Comparison of ENCODE assay signal across 9 cellular contexts in the genomic region with DNA sequence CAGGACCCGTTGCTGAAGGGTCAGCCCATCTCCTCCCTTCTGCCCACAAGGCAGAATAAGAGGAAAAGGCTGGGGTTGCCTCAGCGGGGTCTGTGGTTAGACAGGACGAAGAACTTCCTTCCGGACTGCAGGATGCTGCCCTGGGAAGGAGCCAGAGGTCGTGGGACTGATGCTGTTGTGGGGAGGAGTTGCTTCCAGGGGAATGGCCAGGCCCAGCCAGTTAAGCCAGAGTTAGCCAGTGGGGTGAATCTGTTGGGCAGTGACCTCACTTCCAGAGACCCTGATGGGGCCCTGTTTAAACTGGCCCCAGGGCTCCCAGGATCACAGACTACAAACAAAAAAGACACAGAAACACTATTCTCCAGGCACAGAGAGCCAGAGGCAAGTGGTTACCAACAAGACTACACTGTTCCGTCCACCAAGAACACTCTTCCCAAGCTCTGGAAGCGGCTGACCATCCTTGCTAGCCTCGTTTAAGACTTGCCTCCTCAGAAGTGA. TPM values are rescaled to one million over a fixed set of nuclear protein-coding genes. Genes with fewer than 3 reads are reported as not detected.
DNase-seq lines count a peak whose midpoint lies in the region; ATAC-seq and TF ChIP-seq lines count a peak whose summit lies in the region.
"Had no signal": no experiment of that assay in that cellular context is flagged by ENCODE, and none has a peak within 500 bp of the region (broad histone marks: within the 10 kb centered on the region; RNA-seq: fewer than 3 reads in every experiment).

No MANE protein-coding gene starts in this region.

- no peak overlapping the region for H4K12ac ChIP-seq in trophoblast cell (ENCODE audit: low read depth, low read length)

- H3K18ac ChIP-seq in trophoblast cell (ENCODE audit: low read length) = no peak overlapping the region

- no peak overlapping the region for H3K9ac ChIP-seq in trophoblast cell (ENCODE audit: low read length)

- peaks cover 2% of the 10 kb centered on the region for H3K9me3 ChIP-seq in trophoblast cell (ENCODE audit: insufficient read depth, low read depth, low read length)

- no peaks in the 10 kb centered on the region for H3K27me3 Mint-ChIP-seq in T-cell

- no peak overlapping the region for H3K4ac ChIP-seq in trophoblast cell (ENCODE audit: low read depth, low read length)

- no peak overlapping the region for H2AFZ ChIP-seq in trophoblast cell (ENCODE audit: insufficient read depth, low read length, poor library complexity)

- POLR2A ChIA-PET in T-cell (lab: Charles Lee) = no interaction called here

- H3K36me3 Mint-ChIP-seq in T-cell = no peaks in the 10 kb centered on the region

- peaks cover 54 to 71% (median 67%) of the 10 kb centered on the region in 3 donors for H3K4me1 Mint-ChIP-seq in T-cell

- WGBS in trophoblast cell (ENCODE audit: extremely low coverage, insufficient coverage, insufficient read length) = no CpG with 5 or more reads among the region's 8 CpGs

- peaks cover 17 to 27% of the 10 kb centered on the region in 2 experiments for H3K4me1 ChIP-seq in trophoblast cell (ENCODE audit: control insufficient read depth in 1 of 2, insufficient read depth in 2 of 2, low read length in 2 of 2)

- H3K27ac Mint-ChIP-seq in T-cell = peak overlapping the region; percentile 69 to 80

- CTCF ChIA-PET in T-cell (lab: Charles Lee) = no interaction called here

- H2BK12ac ChIP-seq in trophoblast cell (ENCODE audit: low read length) = no peak overlapping the region

- ATAC-seq in T-cell (replicated peaks in 1 of 4) (no peak), HG02870 (IDR thresholded peaks at IDR 0.05; ENCODE audit: unreplicated experiment) (no peak), HG03565 (IDR thresholded peaks at IDR 0.05; ENCODE audit: unreplicated experiment) (no peak)

- H3K79me2 ChIP-seq in trophoblast cell (ENCODE audit: control insufficient read depth, insufficient read depth, low read length, poor library complexity) = peaks cover 5% of the 10 kb centered on the region

- H2BK120ac ChIP-seq in trophoblast cell (ENCODE audit: insufficient read depth, low read length, poor library complexity) = no peak overlapping the region

- no peak overlapping the region for H3K14ac ChIP-seq in trophoblast cell (ENCODE audit: low read length)

- no peak overlapping the region for H4K8ac ChIP-seq in trophoblast cell (ENCODE audit: low read depth, low read length)

- no peak overlapping the region for H3K4me3 ChIP-seq in fibroblast of pulmonary artery (replicated peaks; ENCODE audit: low read depth, low read length)
- no peak overlapping the region for H3K4me3 ChIP-seq in trophoblast cell (ENCODE audit: low read depth, low read length)

- no peaks in the 10 kb centered on the region for H3K36me3 ChIP-seq in trophoblast cell (ENCODE audit: control insufficient read depth in 1 of 2, insufficient read depth in 2 of 2, low read length in 2 of 2)

- no peak overlapping the region for H3K23ac ChIP-seq in trophoblast cell (ENCODE audit: low read length)

- peak overlapping the region; percentile 20 for H3K27ac ChIP-seq in trophoblast cell (ENCODE audit: low read depth, low read length)

- no peak for TF ChIP-seq CTCF in fibroblast of pulmonary artery (IDR thresholded peaks at IDR 0.05; ENCODE audit: low read length, missing control alignments)

- H4K91ac ChIP-seq in trophoblast cell (ENCODE audit: low read depth, low read length) = no peak overlapping the region

- DNase-seq in HCEC 1CT (peak; percentile 84), T-cell (no peak), fibroblast of pulmonary artery (ENCODE audit: low read depth) (peak; percentile 94), trophoblast cell (no peak), kidney glomerular epithelial cell (lab: John Stamatoyannopoulos, UW) (no peak), OCI-M2 (lab: John Stamatoyannopoulos, UW; ENCODE audit: unreplicated experiment) (no peak)
- DNase-seq: activated T-cell treated with anti-CD3 and anti-CD28 coated beads for 4 hours had no signal

- no peak overlapping the region for H2AK5ac ChIP-seq in trophoblast cell (ENCODE audit: low read length)

- H2BK5ac ChIP-seq in trophoblast cell (ENCODE audit: low read depth, low read length, poor library complexity) = no peak overlapping the region

- H3K4me3 Mint-ChIP-seq in T-cell = peak overlapping the region in 2 of 3 donors; percentile 6 to 70

- no peaks in the 10 kb centered on the region for H3K9me3 Mint-ChIP-seq in T-cell

- no peaks in the 10 kb centered on the region for H3K27me3 ChIP-seq in trophoblast cell (ENCODE audit: insufficient read depth, low read length)

- H3K4me2 ChIP-seq in trophoblast cell (ENCODE audit: low read length) = no peak overlapping the region

- H3K79me1 ChIP-seq in trophoblast cell (ENCODE audit: low read length) = peaks cover 9% of the 10 kb centered on the region

RNA-seq across cellular contexts. Expression of a gene that starts 13.0 kb away (rescaled TPM):
- total RNA-seq in T-cell = 10 to 100 TPM; 27.0 to 43.0 (median 32.0) TPM
- 5.0 and 5.5 TPM in 2 replicates for polyA plus RNA-seq in trophoblast cell (2013)

RNA-seq across cellular contexts. Expression of a gene that starts 13.1 kb away (rescaled TPM):
- 1 to 10 TPM in 3 of 5 donors, under 1 TPM in 1, not detected in 1; 0.65 to 4.3 (median 2.3) TPM for total RNA-seq in T-cell
- 0.61 and 0.67 TPM in 2 replicates for polyA plus RNA-seq in trophoblast cell (2013)

RNA-seq across cellular contexts. Expression of a gene that starts 13.2 kb away (rescaled TPM):
- total RNA-seq in T-cell = 10 to 100 TPM; 28.1 to 46.5 (median 41.4) TPM
- 437 and 455 TPM in 2 replicates for polyA plus RNA-seq in trophoblast cell (2013)

RNA-seq across cellular contexts. Expression of a gene that starts 45.0 kb away (rescaled TPM):
- 100 to 1,000 TPM in 3 of 5 donors, 10 to 100 TPM in 2; 93.4 to 190 (median 105) TPM for total RNA-seq in T-cell
- 41.3 and 43.8 TPM in 2 replicates for polyA plus RNA-seq in trophoblast cell (2013)

RNA-seq across cellular contexts. Expression of a gene that starts 57.4 kb away (rescaled TPM):
- total RNA-seq in T-cell = 100 to 1,000 TPM; 117 to 153 (median 142) TPM
- 58.2 and 60.3 TPM in 2 replicates for polyA plus RNA-seq in trophoblast cell (2013)

Comparison
In these comparisons a context has a peak if more than half of its experiments do, and no peak if none do; other contexts are left out.
1. DNase-seq: peak in HCEC 1CT (single experiment) and fibroblast of pulmonary artery (single experiment); none in T-cell (0 of 34), trophoblast cell (0 of 2), kidney glomerular epithelial cell (single experiment) and OCI-M2 (single experiment).